Comparison of ENCODE assay signal across 10 cellular contexts in the genomic region with DNA sequence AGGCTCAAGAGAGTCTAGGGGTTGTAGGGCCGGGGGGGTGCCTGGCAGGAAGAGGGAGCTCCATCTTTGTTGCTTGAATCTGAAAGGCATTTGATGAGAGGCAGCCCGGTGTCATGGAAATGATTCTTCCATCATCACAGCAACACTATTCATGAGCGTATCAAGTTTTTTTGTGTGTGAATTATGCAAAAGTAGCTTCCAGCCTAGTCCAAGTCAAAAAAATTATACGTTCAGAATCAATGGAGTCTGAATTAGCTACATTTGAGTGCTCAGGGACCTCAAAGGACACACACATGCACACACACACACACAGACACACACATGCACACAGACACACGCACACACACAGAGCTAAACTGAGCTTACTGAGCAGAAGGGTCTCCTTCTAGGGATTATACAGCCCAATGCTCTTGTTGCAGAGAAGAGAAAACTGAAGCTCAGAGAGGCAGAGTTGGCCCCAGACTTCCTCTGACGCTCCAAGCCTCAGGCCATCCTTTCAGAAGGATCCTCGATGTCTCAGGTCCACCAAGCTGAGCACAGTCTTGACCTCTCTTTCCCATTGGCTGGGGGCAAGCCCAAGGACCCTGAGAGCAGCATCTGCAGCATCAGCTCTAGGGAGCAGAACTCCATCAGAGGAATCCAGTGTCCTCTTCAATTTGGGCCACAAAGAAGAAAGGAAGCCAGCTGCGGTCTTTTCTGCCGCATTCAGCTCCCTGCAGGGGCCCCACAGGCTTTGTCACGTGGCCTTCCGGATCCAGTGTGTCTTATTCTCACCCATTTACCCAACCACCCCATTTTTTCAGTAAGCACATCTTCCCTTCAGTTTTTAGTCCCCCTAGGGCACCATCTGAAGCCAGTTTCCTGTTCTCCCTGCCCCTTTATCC.
DNase-seq lines count a peak whose midpoint lies in the region; ATAC-seq and TF ChIP-seq lines count a peak whose summit lies in the region.
"Had no signal": no experiment of that assay in that cellular context is flagged by ENCODE, and none has a peak within 500 bp of the region (broad histone marks: within the 10 kb centered on the region; RNA-seq: fewer than 3 reads in every experiment).

No MANE protein-coding gene starts in this region.

- peaks cover 8% of the 10 kb centered on the region for H3K36me3 Mint-ChIP-seq in CD4-positive, alpha-beta T cell (ENCODE audit: low read depth)
- H3K36me3 Mint-ChIP-seq in activated T-cell treated with anti-CD3 and anti-CD28 coated beads, Interleukin-2, amount 50 U/mL, for 4 hours (ENCODE audit: insufficient read depth), result no peaks in the 10 kb centered on the region

- peak overlapping the region; percentile 93 for H3K4me3 Mint-ChIP-seq in CD4-positive, alpha-beta T cell
- peak overlapping the region; percentile 80 for H3K4me3 Mint-ChIP-seq in activated T-cell treated with anti-CD3 and anti-CD28 coated beads, Interleukin-2, amount 50 U/mL, for 4 hours

- peak; percentile 35 to 69 (median 52) for DNase-seq in CD4-positive, alpha-beta T cell
- peak; percentile 63 for DNase-seq in NOMO-1 treated with DMSO at 0.1 percent for 48 hours (lab: John Stamatoyannopoulos, UW; ENCODE audit: unreplicated experiment)
- DNase-seq in activated T-cell treated with anti-CD3 and anti-CD28 coated beads, Interleukin-2, amount 50 U/mL, for 4 hours, result peak; percentile 37
- DNase-seq in mucosa of gallbladder (ENCODE audit: low spot score), result peak; percentile 22
- DNase-seq in HUDEP-2 (lab: John Stamatoyannopoulos, UW; ENCODE audit: unreplicated experiment in 76 of 76), result no peak
- no peak for DNase-seq in NCI-H187 treated with DMSO at 0.1 percent for 48 hours (lab: John Stamatoyannopoulos, UW)
- DNase-seq: cerebellar nuclear complex, right lobe of liver had no signal

- no peaks in the 10 kb centered on the region for H3K27me3 Mint-ChIP-seq in CD4-positive, alpha-beta T cell
- no peaks in the 10 kb centered on the region for H3K27me3 Mint-ChIP-seq in activated T-cell treated with anti-CD3 and anti-CD28 coated beads, Interleukin-2, amount 50 U/mL, for 4 hours (ENCODE audit: low read depth)

- H3K27ac ChIP-seq in CD4-positive, alpha-beta T cell (ENCODE audit: low read depth, low read length), result peak overlapping the region; percentile 65
- H3K27ac ChIP-seq: right lobe of liver had no signal

- POLR2A ChIA-PET in CD4-positive, alpha-beta T cell (lab: Charles Lee), result interaction anchor here (0.8 to 4.0 kb wide), 30 partner anchors 7 to 1083 kb away, joined by 3 to 83 read pairs (median 5); a partner anchor contains a TSS

- peaks cover 78% of the 10 kb centered on the region for H3K4me1 Mint-ChIP-seq in CD4-positive, alpha-beta T cell (ENCODE audit: low read depth)
- H3K4me1 Mint-ChIP-seq in activated T-cell treated with anti-CD3 and anti-CD28 coated beads, Interleukin-2, amount 50 U/mL, for 4 hours (ENCODE audit: low read depth), result peaks cover 66% of the 10 kb centered on the region

- CTCF ChIA-PET in CD4-positive, alpha-beta T cell (lab: Charles Lee), result interaction anchor here (0.6 to 1.2 kb wide), 2 partner anchors 40 to 47 kb away, joined by 3 to 4 read pairs; no protein-coding TSS in a partner anchor

- TF ChIP-seq POLR2A in GM18505 (IDR thresholded peaks at IDR 0.05; ENCODE audit: borderline replicate concordance, extremely low read depth, insufficient read depth, insufficient read length), result no peak

- no peak for TF ChIP-seq CTCF in CD4-positive, alpha-beta T cell (IDR thresholded peaks at IDR 0.05)

- peak; percentile 76 for ATAC-seq in CD4-positive, alpha-beta T cell (ENCODE audit: poor library complexity)
- peak; percentile 70 to 75 for ATAC-seq in activated T-cell treated with anti-CD3 and anti-CD28 coated beads, Interleukin-2, amount 50 U/mL, for 4 hours
- ATAC-seq in GM18517 (IDR thresholded peaks at IDR 0.05; ENCODE audit: unreplicated experiment) (no peak), GM18505 (IDR thresholded peaks at IDR 0.05; ENCODE audit: unreplicated experiment) (no peak)

- peak overlapping the region; percentile 98 for H3K27ac Mint-ChIP-seq in CD4-positive, alpha-beta T cell

- H3K27me3 ChIP-seq in CD4-positive, alpha-beta T cell (ENCODE audit: control insufficient read depth, insufficient read depth, low read length), result no peaks in the 10 kb centered on the region
- H3K27me3 ChIP-seq: right lobe of liver had no signal

- no peaks in the 10 kb centered on the region for H3K9me3 Mint-ChIP-seq in CD4-positive, alpha-beta T cell
- no peaks in the 10 kb centered on the region for H3K9me3 Mint-ChIP-seq in activated T-cell treated with anti-CD3 and anti-CD28 coated beads, Interleukin-2, amount 50 U/mL, for 4 hours

- H3K9me3 ChIP-seq in CD4-positive, alpha-beta T cell (ENCODE audit: control insufficient read depth, low read length), result no peaks in the 10 kb centered on the region
- H3K9me3 ChIP-seq: right lobe of liver had no signal

- intact Hi-C loops in CD4-positive, alpha-beta T cell (cut with DNase I, micrococcal nuclease), result loop anchor here in 1 of 2 experiments (1.0 to 2.0 kb wide), 3 partner anchors 15 to 49 kb away; no protein-coding TSS in a partner anchor

Comparison
In these comparisons a context has a peak if more than half of its experiments do, and no peak if none do; other contexts are left out.
1. ATAC-seq: peak in CD4-positive, alpha-beta T cell (single experiment) and activated T-cell treated with anti-CD3 and anti-CD28 coated beads, Interleukin-2, amount 50 U/mL, for 4 hours (2 of 2); none in GM18517 (single experiment) and GM18505 (single experiment).
2. DNase-seq: peak in CD4-positive, alpha-beta T cell (10 of 10), NOMO-1 treated with DMSO at 0.1 percent for 48 hours (single experiment), activated T-cell treated with anti-CD3 and anti-CD28 coated beads, Interleukin-2, amount 50 U/mL, for 4 hours (single experiment) and mucosa of gallbladder (single experiment); none in HUDEP-2 (0 of 76) and NCI-H187 treated with DMSO at 0.1 percent for 48 hours (single experiment).